ENCODE assay signal across 9 cellular contexts in genomic region chr9:96009690-96010477, GRCh38.
DNase-seq lines count a peak whose midpoint lies in the region; ATAC-seq and TF ChIP-seq lines count a peak whose summit lies in the region.
"Had no signal": no experiment of that assay in that cellular context is flagged by ENCODE, and none has a peak within 500 bp of the region (broad histone marks: within the 10 kb centered on the region; RNA-seq: fewer than 3 reads in every experiment).

No MANE protein-coding gene starts in this region.

- H3K9me3 ChIP-seq in right atrium auricular region (no peaks in the 10 kb centered on the region), transverse colon (no peaks in the 10 kb centered on the region)

- H3K36me3 ChIP-seq in right atrium auricular region (peaks cover 23% of the 10 kb centered on the region), transverse colon (peaks cover 0 to 19% (median under 1%) of the 10 kb centered on the region in 4 donors)

- H3K4me3 ChIP-seq in right atrium auricular region (no peak overlapping the region), transverse colon (no peak overlapping the region)

- no peak for DNase-seq in Right ventricle myocardium inferior (ENCODE audit: missing footprints)
- DNase-seq in right atrium auricular region (ENCODE audit: low spot score): no peak
- peak; percentile 57 for DNase-seq in activated T-cell treated with anti-CD3 and anti-CD28 coated beads, Interleukin-2, amount 50 U/mL, for 1 hour
- peak; percentile 13 for DNase-seq in kidney glomerular epithelial cell (lab: John Stamatoyannopoulos, UW)
- peak; percentile 21 for DNase-seq in transverse colon
- DNase-seq in AG08396 (ENCODE audit: low spot score): no peak
- DNase-seq: NCI-H1417 treated with DMSO at 0.1 percent for 48 hours had no signal

- TF ChIP-seq EP300 in transverse colon (IDR thresholded peaks at IDR 0.05; ENCODE audit: low read depth): no peak

- intact Hi-C loops in Right ventricle myocardium inferior (cut with DNase I) (no loop called here), transverse colon (cut with DNase I; ENCODE audit: low total_unique reads) (no loop called here)

- H3K4me1 ChIP-seq in right atrium auricular region (peaks cover 0 to 16% of the 10 kb centered on the region in 2 donors), transverse colon (peaks cover 0 to 4% (median 0%) of the 10 kb centered on the region in 4 donors)

- ATAC-seq in Right ventricle myocardium inferior (peak; percentile 68), HG03045 (IDR thresholded peaks at IDR 0.05; ENCODE audit: unreplicated experiment) (no peak), HG03196 (IDR thresholded peaks at IDR 0.05; ENCODE audit: unreplicated experiment) (no peak)

- TF ChIP-seq CTCF in right atrium auricular region (IDR thresholded peaks at IDR 0.05) (no peak), transverse colon (IDR thresholded peaks at IDR 0.05) (no peak)

- in situ Hi-C loops in transverse colon (cut with MboI; ENCODE audit: low pct_ligation_motif_present in 1 of 4, low pct_unique_long_range_greater_than_20kb in 1 of 4, low sequenced_read_pairs in 3 of 4): no loop called here

- H3K27ac ChIP-seq in right atrium auricular region: no peak overlapping the region
- peak overlapping the region; percentile 10 to 43 (median 21) for H3K27ac ChIP-seq in transverse colon

- TF ChIP-seq POLR2A in transverse colon (IDR thresholded peaks at IDR 0.05): no peak

- WGBS in transverse colon (ENCODE audit: low coverage in 1 of 2), 2 donors: 57 to 90% methylated on average over 4 of the region's 4 CpGs

- no peaks in the 10 kb centered on the region for H3K27me3 ChIP-seq in right atrium auricular region
- H3K27me3 ChIP-seq in transverse colon: no peaks in the 10 kb centered on the region

Comparison
In these comparisons a context has a peak if more than half of its experiments do, and no peak if none do; other contexts are left out.
1. DNase-seq: peak in activated T-cell treated with anti-CD3 and anti-CD28 coated beads, Interleukin-2, amount 50 U/mL, for 1 hour (single experiment), kidney glomerular epithelial cell (single experiment) and transverse colon (single experiment); none in Right ventricle myocardium inferior (single experiment), right atrium auricular region (single experiment) and AG08396 (single experiment).
2. H3K27ac ChIP-seq: peak in transverse colon (4 of 4); none in right atrium auricular region (0 of 2).